In genomic region chr10:5528989-5529701, GRCh38 we compare ENCODE assay signal across 1 cellular context.
A peak's percentile ranks its signal among the peaks of the same experiment; 100 is the strongest.
TF ChIP-seq lines count a peak whose summit lies in the region.

No MANE protein-coding gene starts in this region.

TF ChIP-seq in HepG2, 621 proteins besides CTCF, POLR2A, EP300 and RAD21 (continued from another document):
- no peak for TF ChIP-seq FOSL1 (CRISPR knock-in tag; IDR thresholded peaks at IDR 0.05; ENCODE audit: borderline replicate concordance)
- no peak for TF ChIP-seq ZSCAN20 (CRISPR knock-in tag; IDR thresholded peaks at IDR 0.05; ENCODE audit: borderline replicate concordance)
- TF ChIP-seq NCOR1 (IDR thresholded peaks at IDR 0.05; ENCODE audit: borderline replicate concordance, low read length) = no peak
- TF ChIP-seq BRD4 (CRISPR knock-in tag; IDR thresholded peaks at IDR 0.05) = no peak
- TF ChIP-seq CEBPG (CRISPR knock-in tag; IDR thresholded peaks at IDR 0.05) = no peak
- 0 out of 2 replicates have a peak, but pooled peaks have one; percentile 34 for TF ChIP-seq ZNF776 (CRISPR knock-in tag; IDR thresholded peaks at IDR 0.05)
- TF ChIP-seq TFDP1 (CRISPR knock-in tag; IDR thresholded peaks at IDR 0.05; ENCODE audit: borderline replicate concordance) = no peak
- TF ChIP-seq HES4 (CRISPR knock-in tag; IDR thresholded peaks at IDR 0.05; ENCODE audit: borderline replicate concordance) = 0 out of 2 replicates have a peak, but pooled peaks have one; percentile 15
- TF ChIP-seq ZNF460 (CRISPR knock-in tag; IDR thresholded peaks at IDR 0.05; ENCODE audit: borderline replicate concordance) = no peak
- TF ChIP-seq HNF4G (IDR thresholded peaks at IDR 0.05; ENCODE audit: borderline replicate concordance, low read depth, low read length) = no peak
- TF ChIP-seq HNF4G (CRISPR knock-in tag; IDR thresholded peaks at IDR 0.05; ENCODE audit: borderline replicate concordance, low read depth) = no peak
- no peak for TF ChIP-seq SIX4 (CRISPR knock-in tag; IDR thresholded peaks at IDR 0.05)
- no peak for TF ChIP-seq ZNF234 (CRISPR knock-in tag; conservative IDR thresholded peaks at IDR 0.05)
- TF ChIP-seq ZNF354B (CRISPR knock-in tag; IDR thresholded peaks at IDR 0.05) = no peak
- no peak for TF ChIP-seq DPF2 (CRISPR knock-in tag; IDR thresholded peaks at IDR 0.05; ENCODE audit: borderline replicate concordance, low read depth)
- no peak for TF ChIP-seq CCAR2 (optimal IDR thresholded peaks at IDR 0.05; ENCODE audit: low read depth, low read length)
- TF ChIP-seq MTERF4 (CRISPR knock-in tag; IDR thresholded peaks at IDR 0.05) = 0 out of 2 replicates have a peak, but pooled peaks have one; percentile 45
- TF ChIP-seq HNRNPH1 (optimal IDR thresholded peaks at IDR 0.05; ENCODE audit: low read depth, low read length) = no peak
- no peak for TF ChIP-seq NBN (conservative IDR thresholded peaks at IDR 0.05)
- no peak for TF ChIP-seq HOXA3 (CRISPR knock-in tag; IDR thresholded peaks at IDR 0.05)
- TF ChIP-seq ZNF770 (CRISPR knock-in tag; IDR thresholded peaks at IDR 0.05) = peak; percentile 6; the same call in 1 of the 2 replicates
- no peak for TF ChIP-seq SP2 (CRISPR knock-in tag; IDR thresholded peaks at IDR 0.05)
- TF ChIP-seq MZF1 (CRISPR knock-in tag; IDR thresholded peaks at IDR 0.05; ENCODE audit: borderline replicate concordance) = no peak
- no peak for TF ChIP-seq KLF16 (CRISPR knock-in tag; IDR thresholded peaks at IDR 0.05)
- 0 out of 2 replicates have a peak, but pooled peaks have one; percentile 9 for TF ChIP-seq ARHGAP35 (CRISPR knock-in tag; IDR thresholded peaks at IDR 0.05; ENCODE audit: borderline replicate concordance)
- no peak for TF ChIP-seq HIVEP1 (CRISPR knock-in tag; IDR thresholded peaks at IDR 0.05)
